8 cellular contexts compared by ENCODE assay signal in genomic region chrX:135596495-135596894, GRCh38.
DNase-seq lines count a peak whose midpoint lies in the region; ATAC-seq, FAIRE-seq and TF ChIP-seq lines count a peak whose summit lies in the region.

No MANE protein-coding gene starts in this region.

- no peaks in the 10 kb centered on the region for H3K36me3 ChIP-seq in pancreas

- DNase-seq in AG09319 (ENCODE audit: extremely low read depth, low read depth) (no peak), GM19239 (ENCODE audit: insufficient read length, low spot score) (peak; percentile 12), NCI-H2227 (lab: John Stamatoyannopoulos, UW; ENCODE audit: unreplicated experiment) (peak; percentile 84), epithelial cell of proximal tubule (ENCODE audit: low read depth) (no peak), pancreas (peak in 4 of 6 donors; percentile 25 to 65 (median 38))
- peak; percentile 14 to 34 for DNase-seq in activated CD4-positive, alpha-beta T cell treated with anti-CD3 and anti-CD28 coated beads, Interleukin-2, amount 50 U/mL, for 4 hours

- FAIRE-seq in GM19239 (lab: Jason Lieb, UNC): peak; percentile 78
- FAIRE-seq in pancreas (lab: Jason Lieb, UNC): no peak

- H3K27me3 ChIP-seq in pancreas: peaks cover 0 to 10% (median 0%) of the 10 kb centered on the region in 4 donors

- H3K9me3 ChIP-seq in pancreas: no peaks in the 10 kb centered on the region

- WGBS in pancreas, 2 donors: 53 to 57% methylated on average over 18 of the region's 18 CpGs

- H3K4me1 ChIP-seq in pancreas: no peaks in the 10 kb centered on the region

- H3K4me3 ChIP-seq in epithelial cell of proximal tubule (ENCODE audit: low read depth, low read length) (no peak overlapping the region), pancreas (no peak overlapping the region)

- peak; percentile 64 for TF ChIP-seq CTCF in AG09319 (IDR thresholded peaks at IDR 0.05; ENCODE audit: low read depth, low read length)
- TF ChIP-seq CTCF in epithelial cell of proximal tubule (conservative IDR thresholded peaks at IDR 0.05; ENCODE audit: low read depth, low read length): peak; percentile 61
- TF ChIP-seq CTCF in pancreas (IDR thresholded peaks at IDR 0.05): peak in 2 of 4 donors; percentile 11 to 28

- H3K27ac ChIP-seq in pancreas: no peak overlapping the region

- ATAC-seq in pancreas (peak in 2 of 4 donors; percentile 61 to 86), HG03139 (IDR thresholded peaks at IDR 0.05; ENCODE audit: unreplicated experiment) (no peak), HG03457 (IDR thresholded peaks at IDR 0.05; ENCODE audit: unreplicated experiment) (no peak)

- intact Hi-C loops in pancreas (cut with DNase I): no loop called here

Comparison
In these comparisons a context has a peak if more than half of its experiments do, and no peak if none do; other contexts are left out.
1. DNase-seq: peak in GM19239 (single experiment), NCI-H2227 (single experiment), activated CD4-positive, alpha-beta T cell treated with anti-CD3 and anti-CD28 coated beads, Interleukin-2, amount 50 U/mL, for 4 hours (2 of 2) and pancreas (4 of 6); none in AG09319 (single experiment) and epithelial cell of proximal tubule (single experiment).